2 cellular contexts compared by ENCODE assay signal in genomic region chr19:33771308-33772101, GRCh38.
TF ChIP-seq lines count a peak whose summit lies in the region.

No MANE protein-coding gene starts in this region.

TF ChIP-seq in HEK293, 187 proteins besides CTCF, POLR2A, EP300 and RAD21 (continued from another document and continues in another):
- TF ChIP-seq ZNF692 (tag by site-specific recombination; IDR thresholded peaks at IDR 0.05): 0 out of 2 replicates have a peak, but pooled peaks have one; percentile 25
- TF ChIP-seq ZNF645 (tag by site-specific recombination; IDR thresholded peaks at IDR 0.05): no peak; the same call in 1 of the 2 replicates
- no peak for TF ChIP-seq ZBTB1 (tag by site-specific recombination; IDR thresholded peaks at IDR 0.05)
- TF ChIP-seq GLIS1 (tag by site-specific recombination; IDR thresholded peaks at IDR 0.05): peak; percentile 97
- no peak for TF ChIP-seq ZNF157 (tag by site-specific recombination; IDR thresholded peaks at IDR 0.05)
- no peak for TF ChIP-seq MEIS1 (CRISPR knock-in tag; IDR thresholded peaks at IDR 0.05; ENCODE audit: borderline replicate concordance)
- no peak for TF ChIP-seq ZNF791 (tag by site-specific recombination; IDR thresholded peaks at IDR 0.05)
- TF ChIP-seq ZNF544 (tag by site-specific recombination; IDR thresholded peaks at IDR 0.05): no peak
- no peak for TF ChIP-seq EGR2 (tag by site-specific recombination; IDR thresholded peaks at IDR 0.05; ENCODE audit: low read depth)
- TF ChIP-seq SALL2 (tag by site-specific recombination; IDR thresholded peaks at IDR 0.05; ENCODE audit: borderline replicate concordance): no peak
- TF ChIP-seq HOXC10 (CRISPR knock-in tag; IDR thresholded peaks at IDR 0.05): no peak
- TF ChIP-seq PRDM6 (tag by site-specific recombination; IDR thresholded peaks at IDR 0.05): no peak
- TF ChIP-seq HIC1 (tag by site-specific recombination; IDR thresholded peaks at IDR 0.05): no peak
- no peak for TF ChIP-seq ZNF37A (tag by site-specific recombination; IDR thresholded peaks at IDR 0.05)
- peak; percentile 28; the same call in 1 of the 2 replicates for TF ChIP-seq INSM2 (tag by site-specific recombination; IDR thresholded peaks at IDR 0.05)
- no peak for TF ChIP-seq PRDM4 (tag by site-specific recombination; IDR thresholded peaks at IDR 0.05)
- no peak for TF ChIP-seq ZNF623 (tag by site-specific recombination; IDR thresholded peaks at IDR 0.05)

TF ChIP-seq in HepG2, 621 proteins besides CTCF, POLR2A, EP300 and RAD21 (continued from another document):
- peak; percentile 81 for TF ChIP-seq TFDP2 (CRISPR knock-in tag; IDR thresholded peaks at IDR 0.05)
- no peak for TF ChIP-seq RFXAP (CRISPR knock-in tag; IDR thresholded peaks at IDR 0.05; ENCODE audit: borderline replicate concordance)
- TF ChIP-seq ATF3 (CRISPR knock-in tag; IDR thresholded peaks at IDR 0.05): no peak
- peak; percentile 54 for TF ChIP-seq BCL6 (CRISPR knock-in tag; IDR thresholded peaks at IDR 0.05)
